8 cellular contexts compared by ENCODE assay signal in the genomic region with DNA sequence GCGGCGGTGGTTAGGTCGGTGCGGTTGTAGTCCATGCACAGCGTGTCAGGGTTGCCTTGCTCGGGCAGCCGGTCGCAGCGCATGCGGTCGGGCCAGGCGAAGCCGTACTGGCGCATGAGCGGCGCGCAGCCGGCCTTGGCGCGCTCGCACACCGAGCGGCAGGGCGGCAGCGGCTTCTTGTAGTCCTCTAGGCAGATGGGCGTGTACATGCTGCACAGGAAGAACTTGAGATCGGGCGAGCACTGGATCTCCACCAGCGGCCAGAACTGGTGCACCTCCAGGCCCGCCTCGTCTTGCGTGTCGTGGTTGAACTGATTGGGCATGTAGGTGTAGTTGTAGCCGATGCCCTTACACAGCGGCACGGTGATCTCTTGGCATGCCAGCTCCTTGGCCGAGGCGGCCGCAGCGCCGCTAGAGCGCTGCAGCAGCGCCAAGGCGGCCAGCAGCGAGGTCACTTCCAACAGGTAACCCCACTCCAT. TPM values are rescaled to one million over a fixed set of nuclear protein-coding genes. Genes with fewer than 3 reads are reported as not detected.
DNase-seq lines count a peak whose midpoint lies in the region; ATAC-seq and TF ChIP-seq lines count a peak whose summit lies in the region.

No MANE protein-coding gene starts in this region.

- intact Hi-C loops in gastrocnemius medialis (cut with DNase I; ENCODE audit: low total_unique reads), result loop anchor here (1.0 to 5.0 kb wide), 3 partner anchors 181 to 1839 kb away; no protein-coding TSS in a partner anchor

- H3K4me1 ChIP-seq in iPS-20b (ENCODE audit: insufficient read depth, low read length) (peaks cover 20% of the 10 kb centered on the region; the same call in 1 of the 2 replicates), gastrocnemius medialis (peaks cover 4 to 17% of the 10 kb centered on the region in 2 donors)

- H3K9me3 ChIP-seq in SK-N-MC (ENCODE audit: low read depth, low read length) (no peaks in the 10 kb centered on the region), iPS-20b (ENCODE audit: insufficient read depth, low read depth, low read length) (no peaks in the 10 kb centered on the region), gastrocnemius medialis (no peaks in the 10 kb centered on the region)

- DNase-seq in DMS 273 (lab: John Stamatoyannopoulos, UW; ENCODE audit: unreplicated experiment) (peak; percentile 88), HL-60 (ENCODE audit: low read depth in 1 of 2, low spot score in 1 of 2) (peak; percentile 47 to 65), SK-N-MC (ENCODE audit: low read depth, low spot score) (no peak), brain pericyte (ENCODE audit: low read depth, low spot score) (peak; percentile 40), gastrocnemius medialis (peak; percentile 28 to 51), epidermal melanocyte (ENCODE audit: insufficient read length, low spot score) (no peak)

- TF ChIP-seq CTCF in HL-60 (IDR thresholded peaks at IDR 0.05; ENCODE audit: insufficient read depth, low read length) (no peak), gastrocnemius medialis (IDR thresholded peaks at IDR 0.05 in 4 of 5, conservative IDR thresholded peaks at IDR 0.05 in 1 of 5) (no peak)

- peak in 1 of 2 donors; percentile 10 for TF ChIP-seq POLR2A in gastrocnemius medialis (IDR thresholded peaks at IDR 0.05)

- peaks cover 56% of the 10 kb centered on the region for H3K27me3 ChIP-seq in HL-60 (ENCODE audit: insufficient read depth, poor library complexity, severe bottlenecking)
- H3K27me3 ChIP-seq in iPS-20b (ENCODE audit: insufficient read depth, low read length), result peaks cover 44% of the 10 kb centered on the region
- no peaks in the 10 kb centered on the region for H3K27me3 ChIP-seq in gastrocnemius medialis

- H3K4me3 ChIP-seq in HL-60 (replicated peaks; ENCODE audit: insufficient read depth, low read length) (peak overlapping the region; percentile 42), SK-N-MC (peak overlapping the region; percentile 84), iPS-20b (ENCODE audit: low read length) (peak overlapping the region; percentile 80), gastrocnemius medialis (peak overlapping the region; percentile 73 to 88 (median 80))

- ATAC-seq in GM19438 (IDR thresholded peaks at IDR 0.05; ENCODE audit: low read depth, unreplicated experiment), result peak; percentile 36
- ATAC-seq in gastrocnemius medialis, result peak; percentile 15 to 32

- H3K36me3 ChIP-seq in SK-N-MC (ENCODE audit: insufficient read depth, low read length) (no peaks in the 10 kb centered on the region), iPS-20b (ENCODE audit: insufficient read depth, low read depth, low read length) (no peaks in the 10 kb centered on the region), gastrocnemius medialis (no peaks in the 10 kb centered on the region)

- no peak overlapping the region for H3K27ac ChIP-seq in HL-60 (replicated peaks)
- no peak overlapping the region; the same call in 1 of the 2 replicates for H3K27ac ChIP-seq in SK-N-MC
- no peak overlapping the region for H3K27ac ChIP-seq in iPS-20b (ENCODE audit: low read length)
- H3K27ac ChIP-seq in gastrocnemius medialis, result peak overlapping the region; percentile 81 to 95 (median 89)

- in situ Hi-C loops in gastrocnemius medialis (cut with MboI; ENCODE audit: low sequenced_read_pairs in 4 of 4), result no loop called here

- H3K9ac ChIP-seq in SK-N-MC (ENCODE audit: insufficient read length), result peak overlapping the region; percentile 76
- H3K9ac ChIP-seq in iPS-20b (ENCODE audit: low read depth, low read length), result peak overlapping the region; percentile 67

RNA-seq across cellular contexts. Expression of a gene that starts 1.1 kb away (rescaled TPM):
- total RNA-seq in gastrocnemius medialis, result 1 to 10 TPM; 3.0 to 9.3 (median 4.1) TPM

RNA-seq across cellular contexts. Expression of a gene that starts 35.8 kb away (rescaled TPM):
- total RNA-seq in gastrocnemius medialis, result not detected

Comparison
In these comparisons a context has a peak if more than half of its experiments do, and no peak if none do; other contexts are left out.
1. DNase-seq: peak in DMS 273 (single experiment), HL-60 (2 of 2), brain pericyte (single experiment) and gastrocnemius medialis (2 of 2); none in SK-N-MC (single experiment) and epidermal melanocyte (single experiment).
2. H3K27ac ChIP-seq: peak in gastrocnemius medialis (4 of 4); none in HL-60 (single experiment), SK-N-MC (single experiment) and iPS-20b (single experiment).
3. Peak in every context shown above with its lines, with median percentiles within 50 percentile points of each other: H3K4me3 ChIP-seq.